1 cellular context compared by ENCODE assay signal in genomic region chr14:49977126-49977841, GRCh38.
TF ChIP-seq lines count a peak whose summit lies in the region.

No MANE protein-coding gene starts in this region.

TF ChIP-seq in WTC11, 78 proteins besides CTCF, POLR2A, EP300 and RAD21 (continued from another document):
- TF ChIP-seq STAT6 (CRISPR knock-in tag; conservative IDR thresholded peaks at IDR 0.05; ENCODE audit: low read depth) (no peak), JUN (CRISPR knock-in tag; IDR thresholded peaks at IDR 0.05) (no peak), ETV6 (CRISPR knock-in tag; IDR thresholded peaks at IDR 0.05) (no peak), NR2C2 (CRISPR knock-in tag; IDR thresholded peaks at IDR 0.05) (no peak), NFATC4 (CRISPR knock-in tag; IDR thresholded peaks at IDR 0.05) (no peak), ATF3 (CRISPR knock-in tag; conservative IDR thresholded peaks at IDR 0.05) (no peak), IRF2 (CRISPR knock-in tag; IDR thresholded peaks at IDR 0.05; ENCODE audit: borderline replicate concordance, low read depth) (no peak), OVOL2 (CRISPR knock-in tag; IDR thresholded peaks at IDR 0.05; ENCODE audit: borderline replicate concordance) (no peak), TEAD4 (CRISPR knock-in tag; IDR thresholded peaks at IDR 0.05) (no peak), ZNF671 (CRISPR knock-in tag; IDR thresholded peaks at IDR 0.05) (no peak)
- TF ChIP-seq, protein P1, sequence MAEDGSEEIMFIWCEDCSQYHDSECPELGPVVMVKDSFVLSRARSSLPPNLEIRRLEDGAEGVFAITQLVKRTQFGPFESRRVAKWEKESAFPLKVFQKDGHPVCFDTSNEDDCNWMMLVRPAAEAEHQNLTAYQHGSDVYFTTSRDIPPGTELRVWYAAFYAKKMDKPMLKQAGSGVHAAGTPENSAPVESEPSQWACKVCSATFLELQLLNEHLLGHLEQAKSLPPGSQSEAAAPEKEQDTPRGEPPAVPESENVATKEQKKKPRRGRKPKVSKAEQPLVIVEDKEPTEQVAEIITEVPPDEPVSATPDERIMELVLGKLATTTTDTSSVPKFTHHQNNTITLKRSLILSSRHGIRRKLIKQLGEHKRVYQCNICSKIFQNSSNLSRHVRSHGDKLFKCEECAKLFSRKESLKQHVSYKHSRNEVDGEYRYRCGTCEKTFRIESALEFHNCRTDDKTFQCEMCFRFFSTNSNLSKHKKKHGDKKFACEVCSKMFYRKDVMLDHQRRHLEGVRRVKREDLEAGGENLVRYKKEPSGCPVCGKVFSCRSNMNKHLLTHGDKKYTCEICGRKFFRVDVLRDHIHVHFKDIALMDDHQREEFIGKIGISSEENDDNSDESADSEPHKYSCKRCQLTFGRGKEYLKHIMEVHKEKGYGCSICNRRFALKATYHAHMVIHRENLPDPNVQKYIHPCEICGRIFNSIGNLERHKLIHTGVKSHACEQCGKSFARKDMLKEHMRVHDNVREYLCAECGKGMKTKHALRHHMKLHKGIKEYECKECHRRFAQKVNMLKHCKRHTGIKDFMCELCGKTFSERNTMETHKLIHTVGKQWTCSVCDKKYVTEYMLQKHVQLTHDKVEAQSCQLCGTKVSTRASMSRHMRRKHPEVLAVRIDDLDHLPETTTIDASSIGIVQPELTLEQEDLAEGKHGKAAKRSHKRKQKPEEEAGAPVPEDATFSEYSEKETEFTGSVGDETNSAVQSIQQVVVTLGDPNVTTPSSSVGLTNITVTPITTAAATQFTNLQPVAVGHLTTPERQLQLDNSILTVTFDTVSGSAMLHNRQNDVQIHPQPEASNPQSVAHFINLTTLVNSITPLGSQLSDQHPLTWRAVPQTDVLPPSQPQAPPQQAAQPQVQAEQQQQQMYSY (CRISPR knock-in tag; IDR thresholded peaks at IDR 0.05), result no peak
- TF ChIP-seq, protein P2, sequence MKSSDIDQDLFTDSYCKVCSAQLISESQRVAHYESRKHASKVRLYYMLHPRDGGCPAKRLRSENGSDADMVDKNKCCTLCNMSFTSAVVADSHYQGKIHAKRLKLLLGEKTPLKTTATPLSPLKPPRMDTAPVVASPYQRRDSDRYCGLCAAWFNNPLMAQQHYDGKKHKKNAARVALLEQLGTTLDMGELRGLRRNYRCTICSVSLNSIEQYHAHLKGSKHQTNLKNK (CRISPR knock-in tag; IDR thresholded peaks at IDR 0.05), result no peak
